In the genomic region with DNA sequence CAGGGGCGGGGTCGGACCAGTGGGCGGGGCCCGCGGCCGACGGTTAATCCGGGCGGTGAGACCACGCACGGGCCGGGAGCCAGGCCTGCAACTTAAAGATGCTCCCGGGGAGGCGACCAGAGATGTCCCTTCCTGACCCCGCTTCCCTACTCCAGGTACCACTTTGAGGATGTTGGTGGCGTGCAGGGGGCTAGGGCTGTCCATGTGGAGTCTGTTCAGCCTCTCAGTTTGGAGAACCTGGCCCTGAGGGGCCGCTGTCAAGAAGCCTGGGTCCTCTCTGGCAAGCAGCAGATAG, we compare ENCODE assay signal across 1 cellular context.
TF ChIP-seq lines count a peak whose summit lies in the region.

No MANE protein-coding gene starts in this region.

TF ChIP-seq in A549, 52 proteins besides CTCF, POLR2A, EP300 and RAD21 (continued from another document):
- TF ChIP-seq, protein P1, sequence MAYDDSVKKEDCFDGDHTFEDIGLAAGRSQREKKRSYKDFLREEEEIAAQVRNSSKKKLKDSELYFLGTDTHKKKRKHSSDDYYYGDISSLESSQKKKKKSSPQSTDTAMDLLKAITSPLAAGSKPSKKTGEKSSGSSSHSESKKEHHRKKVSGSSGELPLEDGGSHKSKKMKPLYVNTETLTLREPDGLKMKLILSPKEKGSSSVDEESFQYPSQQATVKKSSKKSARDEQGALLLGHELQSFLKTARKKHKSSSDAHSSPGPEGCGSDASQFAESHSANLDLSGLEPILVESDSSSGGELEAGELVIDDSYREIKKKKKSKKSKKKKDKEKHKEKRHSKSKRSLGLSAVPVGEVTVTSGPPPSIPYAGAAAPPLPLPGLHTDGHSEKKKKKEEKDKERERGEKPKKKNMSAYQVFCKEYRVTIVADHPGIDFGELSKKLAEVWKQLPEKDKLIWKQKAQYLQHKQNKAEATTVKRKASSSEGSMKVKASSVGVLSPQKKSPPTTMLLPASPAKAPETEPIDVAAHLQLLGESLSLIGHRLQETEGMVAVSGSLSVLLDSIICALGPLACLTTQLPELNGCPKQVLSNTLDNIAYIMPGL (CRISPR knock-in tag; IDR thresholded peaks at IDR 0.05; ENCODE audit: borderline replicate concordance), result no peak
- TF ChIP-seq CHD2 (IDR thresholded peaks at IDR 0.05; ENCODE audit: low read length, partially characterized antibody), result no peak
- TF ChIP-seq NR3C1 (IDR thresholded peaks at IDR 0.05), result no peak
- no peak for TF ChIP-seq NPAS2 (CRISPR knock-in tag; IDR thresholded peaks at IDR 0.05; ENCODE audit: borderline replicate concordance)
- no peak for TF ChIP-seq HDAC2 (IDR thresholded peaks at IDR 0.05)
- no peak for TF ChIP-seq CEBPB (IDR thresholded peaks at IDR 0.05)
- TF ChIP-seq HOXB5 (CRISPR knock-in tag; IDR thresholded peaks at IDR 0.05), result no peak
- TF ChIP-seq ZFP36 (IDR thresholded peaks at IDR 0.05; ENCODE audit: borderline replicate concordance, partially characterized antibody), result no peak
- TF ChIP-seq, protein P2, sequence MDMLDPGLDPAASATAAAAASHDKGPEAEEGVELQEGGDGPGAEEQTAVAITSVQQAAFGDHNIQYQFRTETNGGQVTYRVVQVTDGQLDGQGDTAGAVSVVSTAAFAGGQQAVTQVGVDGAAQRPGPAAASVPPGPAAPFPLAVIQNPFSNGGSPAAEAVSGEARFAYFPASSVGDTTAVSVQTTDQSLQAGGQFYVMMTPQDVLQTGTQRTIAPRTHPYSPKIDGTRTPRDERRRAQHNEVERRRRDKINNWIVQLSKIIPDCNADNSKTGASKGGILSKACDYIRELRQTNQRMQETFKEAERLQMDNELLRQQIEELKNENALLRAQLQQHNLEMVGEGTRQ (IDR thresholded peaks at IDR 0.05), result no peak
- TF ChIP-seq JUNB (IDR thresholded peaks at IDR 0.05), result no peak
- TF ChIP-seq ZC3H11A (IDR thresholded peaks at IDR 0.05), result no peak
- TF ChIP-seq CBX2 (IDR thresholded peaks at IDR 0.05; ENCODE audit: borderline replicate concordance, low read depth), result no peak
- no peak for TF ChIP-seq FOXS1 (CRISPR knock-in tag; IDR thresholded peaks at IDR 0.05)
- TF ChIP-seq SMC3 (IDR thresholded peaks at IDR 0.05), result no peak
- TF ChIP-seq, protein P3, sequence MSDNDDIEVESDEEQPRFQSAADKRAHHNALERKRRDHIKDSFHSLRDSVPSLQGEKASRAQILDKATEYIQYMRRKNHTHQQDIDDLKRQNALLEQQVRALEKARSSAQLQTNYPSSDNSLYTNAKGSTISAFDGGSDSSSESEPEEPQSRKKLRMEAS (IDR thresholded peaks at IDR 0.05), result no peak
- TF ChIP-seq ZSCAN20 (CRISPR knock-in tag; IDR thresholded peaks at IDR 0.05), result no peak
